Comparison of ENCODE assay signal across 27 cellular contexts in the genomic region with DNA sequence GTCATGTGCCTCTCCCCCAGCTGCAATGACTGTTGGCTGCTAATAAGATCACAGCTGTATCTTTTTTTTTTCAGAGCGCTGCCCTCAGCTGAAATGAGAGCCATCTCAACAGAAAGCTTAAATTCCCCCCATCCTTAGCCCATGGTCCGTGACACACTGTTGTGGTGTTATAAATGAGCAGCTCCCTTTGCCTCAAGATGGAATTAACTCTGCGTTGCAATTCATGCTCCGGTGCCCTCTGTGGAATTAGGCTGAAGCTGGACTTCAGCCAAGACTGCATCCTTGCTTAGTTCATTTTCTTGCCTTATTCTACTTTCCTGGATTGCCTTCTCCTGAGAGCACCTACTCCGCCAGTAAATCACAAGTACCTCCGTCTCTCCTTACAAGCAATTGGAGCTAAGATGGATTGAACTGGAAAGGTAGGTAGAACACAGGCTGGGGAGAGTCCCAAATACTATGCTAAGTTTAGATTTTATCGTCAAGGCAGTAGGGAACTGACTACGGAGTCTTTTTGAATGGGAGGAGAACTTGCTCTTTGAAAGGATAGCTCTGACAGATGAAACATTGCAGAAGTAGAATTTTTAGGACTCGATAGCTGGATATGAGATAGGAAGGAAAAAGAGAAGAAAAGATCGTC. TPM values are rescaled to one million over a fixed set of nuclear protein-coding genes. Genes with fewer than 3 reads are reported as not detected.
"Had no signal": no experiment of that assay in that cellular context is flagged by ENCODE, and none has a peak within 500 bp of the region (broad histone marks: within the 10 kb centered on the region; RNA-seq: fewer than 3 reads in every experiment).

No MANE protein-coding gene starts in this region.

- H3K27ac ChIP-seq: brain microvascular endothelial cell, coronary artery, heart left ventricle, left ventricle myocardium inferior, stomach, tibial artery, upper lobe of right lung had no signal

- H3K4me3 ChIP-seq: coronary artery, heart left ventricle, left ventricle myocardium inferior, lung, mucosa of descending colon, smooth muscle cell, stomach, tibial artery, upper lobe of right lung had no signal

- ATAC-seq: effector memory CD8-positive, alpha-beta T cell; heart left ventricle; mucosa of descending colon; stimulated activated naive B cell treated with anti-CD40 and anti-IgM and Interleukin-4, amounts not matched to agents 10 μg/mL and 1 μg/mL and 100 μg/mL, for 72 hours; upper lobe of right lung; WTC11 had no signal

- DNase-seq: activated CD4-positive, alpha-beta memory T cell treated with anti-CD3 and anti-CD28 coated beads, Interleukin-2, amount 10 ng/mL, durations not matched to agents 7 days and 5 days; activated CD4-positive, alpha-beta T cell treated with anti-CD3 and anti-CD28 coated beads for 1 hour; activated CD4-positive, alpha-beta T cell treated with anti-CD3 and anti-CD28 coated beads, Interleukin-2, amount 10 ng/mL, durations not matched to agents 7 days and 5 days; activated CD8-positive, alpha-beta memory T cell treated with anti-CD3 and anti-CD28 coated beads, Interleukin-2, amount 50 U/mL, for 48 hours; activated gamma-delta T cell treated with Interleukin-2 at 50 U/mL for 16 hours; activated naive CD4-positive, alpha-beta T cell treated with anti-CD3 and anti-CD28 coated beads, Interleukin-2, amount 50 U/mL, for 16 hours; activated T-cell treated with anti-CD3 and anti-CD28 coated beads, Interleukin-2, amount 50 U/mL, for 24 hours; amniotic stem cell; brain microvascular endothelial cell; effector memory CD8-positive, alpha-beta T cell; heart left ventricle; hypothalamus; immature natural killer cell; kidney; left ventricle myocardium inferior; mucosa of descending colon; stimulated activated CD4-positive, alpha-beta T cell treated with anti-CD3 and anti-CD28 coated beads, Interleukin-15, amount 100 ng/mL, for 24 hours; stimulated activated CD4-positive, alpha-beta T cell treated with anti-CD3 and anti-CD28 coated beads, Interleukin-2, amount 100 ng/mL, for 24 hours; stimulated activated naive B cell treated with anti-CD40 and anti-IgM and Interleukin-4, amounts not matched to agents 10 μg/mL and 1 μg/mL and 100 μg/mL, for 72 hours; stomach; T-helper 2 cell; tibial artery; upper lobe of right lung had no signal

- H3K4me1 ChIP-seq: stomach, upper lobe of right lung had no signal

- H3K36me3 ChIP-seq: brain microvascular endothelial cell, heart left ventricle, left ventricle myocardium inferior, stomach, tibial artery, upper lobe of right lung had no signal

- H3K9me3 ChIP-seq: heart left ventricle, left ventricle myocardium inferior, mucosa of descending colon, stomach, tibial artery, upper lobe of right lung had no signal

- H3K27me3 ChIP-seq: brain microvascular endothelial cell, heart left ventricle, stomach, tibial artery, upper lobe of right lung had no signal

RNA-seq across cellular contexts. Expression of a gene that starts 39.0 kb away (rescaled TPM):
- total RNA-seq: activated CD4-positive, alpha-beta memory T cell treated with anti-CD3 and anti-CD28 coated beads, Interleukin-2, amount 10 ng/mL, durations not matched to agents 7 days and 5 days; activated CD4-positive, alpha-beta T cell treated with anti-CD3 and anti-CD28 coated beads, Interleukin-2, amount 10 ng/mL, durations not matched to agents 7 days and 5 days had no signal
- polyA plus RNA-seq: immature natural killer cell had no signal
